Comparison of ENCODE assay signal across 27 cellular contexts in the genomic region with DNA sequence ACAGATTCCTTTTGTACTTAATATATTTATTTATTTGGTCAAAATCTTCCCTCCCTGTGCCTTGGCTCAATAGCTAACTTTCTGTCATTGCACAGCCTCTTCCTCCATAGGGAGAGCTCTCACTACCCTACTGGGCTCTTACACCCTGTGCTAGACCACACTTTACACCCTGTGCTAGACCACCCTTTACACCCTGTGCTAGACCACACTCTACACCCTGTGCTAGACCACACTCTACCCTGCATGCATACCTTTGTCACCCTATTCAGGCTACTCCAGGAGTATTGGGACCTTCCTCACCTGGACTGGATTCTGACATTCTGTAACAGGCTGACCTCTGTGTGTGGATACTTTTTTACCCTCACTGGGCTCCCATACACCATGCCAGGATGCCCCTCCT.
"Had no signal": no experiment of that assay in that cellular context is flagged by ENCODE, and none has a peak within 500 bp of the region (broad histone marks: within the 10 kb centered on the region; RNA-seq: fewer than 3 reads in every experiment).

No MANE protein-coding gene starts in this region.

- H3K4me1 ChIP-seq: parathyroid adenoma, psoas muscle, right lobe of liver, spleen, stomach, thyroid gland, tibial nerve, vagina had no signal

- H3K27me3 ChIP-seq: ovary, right lobe of liver, spleen, stomach, thyroid gland, tibial nerve, vagina had no signal

- H3K36me3 ChIP-seq: ovary, right lobe of liver, spleen, stomach, thoracic aorta, thyroid gland, tibial nerve, vagina had no signal

- ATAC-seq: naive thymus-derived CD8-positive, alpha-beta T cell; psoas muscle; right cardiac atrium; stimulated activated naive B cell treated with anti-CD40 and anti-IgM and Interleukin-4, amounts not matched to agents 10 μg/mL and 1 μg/mL and 100 μg/mL, for 72 hours had no signal

- H3K4me1 Mint-ChIP-seq: naive B cell; naive thymus-derived CD8-positive, alpha-beta T cell; nephron progenitor cell; neural crest cell; stimulated activated naive B cell treated with anti-CD40 and anti-IgM and Interleukin-4, amounts not matched to agents 10 μg/mL and 1 μg/mL and 100 μg/mL, for 72 hours had no signal

- H3K9me3 Mint-ChIP-seq: naive thymus-derived CD8-positive, alpha-beta T cell; nephron progenitor cell; neural crest cell had no signal

- H3K36me3 Mint-ChIP-seq: naive B cell; naive thymus-derived CD8-positive, alpha-beta T cell; natural killer cell treated with Interleukin-12 subunit alpha and Interleukin-12 subunit beta and Interleukin-15 and Interleukin-18, amount 100 ng/mL, for 72 hours; stimulated activated naive B cell treated with anti-CD40 and anti-IgM and Interleukin-4, amounts not matched to agents 10 μg/mL and 1 μg/mL and 100 μg/mL, for 72 hours had no signal

- H3K27ac ChIP-seq: ovary, parathyroid adenoma, psoas muscle, right lobe of liver, skin epidermis, spleen, stomach, thoracic aorta, thyroid gland, tibial nerve, vagina had no signal

- H3K9me3 ChIP-seq: ovary, psoas muscle, right lobe of liver, spleen, thoracic aorta, thyroid gland, tibial nerve, vagina had no signal

- DNase-seq: naive B cell; naive thymus-derived CD8-positive, alpha-beta T cell; nephron progenitor cell; occipital lobe; ovary; posterior cingulate gyrus; psoas muscle; right cardiac atrium; right lobe of liver; spleen; stimulated activated CD4-positive, alpha-beta T cell treated with anti-CD3 and anti-CD28 coated beads, Interleukin-12 subunit alpha, Interleukin-12 subunit beta, amount 100 ng/mL, for 4 hours; stimulated activated CD4-positive, alpha-beta T cell treated with anti-CD3 and anti-CD28 coated beads, Interleukin-1b, Interleukin-23, amount 100 ng/mL, for 48 hours; stimulated activated CD4-positive, alpha-beta T cell treated with anti-CD3 and anti-CD28 coated beads, Interleukin-4, amount 100 ng/mL, for 1 hour; stimulated activated naive B cell treated with anti-CD40 and anti-IgM and Interleukin-4, amounts not matched to agents 10 μg/mL and 1 μg/mL and 100 μg/mL, for 72 hours; stimulated activated naive CD4-positive, alpha-beta T cell treated with Interleukin-2 at 50 U/mL for 16 hours; stomach; thyroid gland; trophoblast cell had no signal

- H3K4me3 ChIP-seq: ovary, psoas muscle, right lobe of liver, skin epidermis, smooth muscle cell, spleen, stomach, thoracic aorta, thyroid gland, tibial nerve, vagina had no signal

- H3K27me3 Mint-ChIP-seq: naive B cell; natural killer cell treated with Interleukin-12 subunit alpha and Interleukin-12 subunit beta and Interleukin-15 and Interleukin-18, amount 100 ng/mL, for 72 hours; progenitor cell of endocrine pancreas; stimulated activated naive B cell treated with anti-CD40 and anti-IgM and Interleukin-4, amounts not matched to agents 10 μg/mL and 1 μg/mL and 100 μg/mL, for 72 hours had no signal

- H3K4me3 Mint-ChIP-seq: naive B cell; naive thymus-derived CD8-positive, alpha-beta T cell; natural killer cell treated with Interleukin-12 subunit alpha and Interleukin-12 subunit beta and Interleukin-15 and Interleukin-18, amount 100 ng/mL, for 72 hours; nephron progenitor cell; neural crest cell; stimulated activated naive B cell treated with anti-CD40 and anti-IgM and Interleukin-4, amounts not matched to agents 10 μg/mL and 1 μg/mL and 100 μg/mL, for 72 hours had no signal

- H3K27ac Mint-ChIP-seq: naive B cell; naive thymus-derived CD8-positive, alpha-beta T cell; natural killer cell treated with Interleukin-12 subunit alpha and Interleukin-12 subunit beta and Interleukin-15 and Interleukin-18, amount 100 ng/mL, for 72 hours; nephron progenitor cell; progenitor cell of endocrine pancreas; stimulated activated naive B cell treated with anti-CD40 and anti-IgM and Interleukin-4, amounts not matched to agents 10 μg/mL and 1 μg/mL and 100 μg/mL, for 72 hours had no signal
